ENCODE assay signal across 10 cellular contexts in genomic region chr2:216113572-216113971, GRCh38. TPM values are rescaled to one million over a fixed set of nuclear protein-coding genes. Genes with fewer than 3 reads are reported as not detected.
A peak's percentile ranks its signal among the peaks of the same experiment; 100 is the strongest.
DNase-seq lines count a peak whose midpoint lies in the region; ATAC-seq and TF ChIP-seq lines count a peak whose summit lies in the region.
"Had no signal": no experiment of that assay in that cellular context is flagged by ENCODE, and none has a peak within 500 bp of the region (broad histone marks: within the 10 kb centered on the region; RNA-seq: fewer than 3 reads in every experiment).

No MANE protein-coding gene starts in this region.

- H3K27me3 Mint-ChIP-seq in endothelial cell (ENCODE audit: unreplicated experiment): peaks cover 11% of the 10 kb centered on the region

- H3K9me3 ChIP-seq in upper lobe of left lung: no peaks in the 10 kb centered on the region
- H3K9me3 ChIP-seq: breast epithelium had no signal

- intact Hi-C loops in Right ventricle myocardium inferior (cut with DNase I): no loop called here

- H3K36me3 Mint-ChIP-seq in endothelial cell (ENCODE audit: low read depth, unreplicated experiment): peaks cover 68% of the 10 kb centered on the region

- H3K4me3 Mint-ChIP-seq in endothelial cell (ENCODE audit: unreplicated experiment): peak overlapping the region; percentile 23

- H3K27ac ChIP-seq in upper lobe of left lung: peak overlapping the region in 2 of 4 donors; percentile 79 to 84

- DNase-seq in endothelial cell (ENCODE audit: low spot score) (no peak), activated gamma-delta T cell (lab: John Stamatoyannopoulos, UW) (no peak), upper lobe of left lung (no peak), Right ventricle myocardium inferior (ENCODE audit: missing footprints) (no peak)
- no peak for DNase-seq in stimulated activated CD4-positive, alpha-beta T cell treated with anti-CD3 and anti-CD28 coated beads, Interleukin-12 subunit alpha, Interleukin-12 subunit beta, amount 100 ng/mL, for 4 hours
- DNase-seq: Kasumi-1 had no signal

- WGBS in upper lobe of left lung, 2 donors: 83 to 88% methylated on average over 3 of the region's 3 CpGs

- no peaks in the 10 kb centered on the region for H3K27me3 ChIP-seq in upper lobe of left lung
- H3K27me3 ChIP-seq: breast epithelium had no signal

- no peaks in the 10 kb centered on the region for H3K9me3 Mint-ChIP-seq in endothelial cell (ENCODE audit: unreplicated experiment)

- H3K4me1 ChIP-seq in upper lobe of left lung: peaks cover 32 to 60% (median 35%) of the 10 kb centered on the region in 4 donors

- peak overlapping the region; percentile 8 for H3K27ac Mint-ChIP-seq in endothelial cell (ENCODE audit: unreplicated experiment)

- TF ChIP-seq CTCF in endothelial cell (IDR thresholded peaks at IDR 0.05; ENCODE audit: unreplicated experiment): no peak
- TF ChIP-seq CTCF in upper lobe of left lung (IDR thresholded peaks at IDR 0.05): no peak

- H3K4me3 ChIP-seq in upper lobe of left lung: no peak overlapping the region

- no peak for TF ChIP-seq POLR2A in upper lobe of left lung (IDR thresholded peaks at IDR 0.05)

- peaks cover 48% of the 10 kb centered on the region for H3K4me1 Mint-ChIP-seq in endothelial cell (ENCODE audit: unreplicated experiment)

- peaks cover 0 to 63% (median 37%) of the 10 kb centered on the region in 4 donors for H3K36me3 ChIP-seq in upper lobe of left lung
- H3K36me3 ChIP-seq: breast epithelium had no signal

- TF ChIP-seq EP300 in upper lobe of left lung (IDR thresholded peaks at IDR 0.05): no peak

- ATAC-seq in GM18502 (IDR thresholded peaks at IDR 0.05; ENCODE audit: poor library complexity, unreplicated experiment): peak; percentile 69
- peak; percentile 54 for ATAC-seq in GM21423 (IDR thresholded peaks at IDR 0.05; ENCODE audit: unreplicated experiment)
- peak; percentile 69 for ATAC-seq in HG03460 (IDR thresholded peaks at IDR 0.05; ENCODE audit: unreplicated experiment)
- no peak for ATAC-seq in upper lobe of left lung (ENCODE audit: low FRiP score in 2 of 2)
- ATAC-seq in Right ventricle myocardium inferior: no peak

RNA-seq across cellular contexts. Expression of gene XRCC5, which starts 4.4 kb away (rescaled TPM):
- total RNA-seq in endothelial cell (ENCODE audit: unreplicated experiment) (365 TPM), upper lobe of left lung (100 to 1,000 TPM in 5 of 6 donors, 10 to 100 TPM in 1; 57.3 to 163 (median 131) TPM), Right ventricle myocardium inferior (113 TPM)

RNA-seq across cellular contexts. Expression of gene TMEM169, which starts 31.9 kb away (rescaled TPM):
- 3.2 TPM for total RNA-seq in endothelial cell (ENCODE audit: unreplicated experiment)
- 1 to 10 TPM in 1 of 6 donors, under 1 TPM in 3, not detected in 2; 0.15 to 1.1 (median 0.80) TPM for total RNA-seq in upper lobe of left lung
- total RNA-seq in Right ventricle myocardium inferior: 0.24 TPM

RNA-seq across cellular contexts. Expression of gene PECR, which starts 32.0 kb away (rescaled TPM):
- 8.4 TPM for total RNA-seq in endothelial cell (ENCODE audit: unreplicated experiment)
- total RNA-seq in upper lobe of left lung: 10 to 100 TPM; 11.9 to 39.8 (median 20.3) TPM
- 7.4 TPM for total RNA-seq in Right ventricle myocardium inferior

Comparison
In these comparisons a context has a peak if more than half of its experiments do, and no peak if none do; other contexts are left out.
1. ATAC-seq: peak in GM18502 (single experiment), GM21423 (single experiment) and HG03460 (single experiment); none in upper lobe of left lung (0 of 2) and Right ventricle myocardium inferior (single experiment).